In genomic region chr9:110257097-110257955, GRCh38 we compare ENCODE assay signal across 9 cellular contexts. TPM values are rescaled to one million over a fixed set of nuclear protein-coding genes. Genes with fewer than 3 reads are reported as not detected.
DNase-seq lines count a peak whose midpoint lies in the region; ATAC-seq, FAIRE-seq and TF ChIP-seq lines count a peak whose summit lies in the region.
"Had no signal": no experiment of that assay in that cellular context is flagged by ENCODE, and none has a peak within 500 bp of the region (broad histone marks: within the 10 kb centered on the region; RNA-seq: fewer than 3 reads in every experiment).

No MANE protein-coding gene starts in this region.

- peaks cover 39% of the 10 kb centered on the region for H3K79me2 ChIP-seq in endothelial cell of umbilical vein (ENCODE audit: control insufficient read depth, insufficient read depth, low read length)

- H3K27me3 ChIP-seq in endothelial cell of umbilical vein (ENCODE audit: control insufficient read depth in 2 of 2, insufficient read depth in 2 of 2, low read length in 2 of 2) (no peaks in the 10 kb centered on the region), mucosa of rectum (ENCODE audit: control insufficient read depth in 2 of 2, insufficient read depth in 2 of 2, low read length in 2 of 2) (no peaks in the 10 kb centered on the region), upper lobe of right lung (no peaks in the 10 kb centered on the region)

- H3K4me3 ChIP-seq in endothelial cell of umbilical vein (replicated peaks in 1 of 3; ENCODE audit: insufficient read depth in 1 of 3, low read depth in 1 of 3, low read length in 3 of 3) = peak overlapping the region; percentile 40 to 93 (median 77)
- H3K4me3 ChIP-seq in mucosa of rectum (ENCODE audit: low read length in 2 of 2) = peak overlapping the region; percentile 80 to 98
- peak overlapping the region; percentile 96 for H3K4me3 ChIP-seq in upper lobe of right lung

- ATAC-seq in HG02884 (IDR thresholded peaks at IDR 0.05; ENCODE audit: unreplicated experiment) (peak; percentile 0), upper lobe of right lung (no peak), HG02840 (IDR thresholded peaks at IDR 0.05; ENCODE audit: low FRiP score, unreplicated experiment) (no peak)

- peaks cover 23% of the 10 kb centered on the region for H3K4me1 ChIP-seq in endothelial cell of umbilical vein (ENCODE audit: control insufficient read depth, extremely low read depth, insufficient read depth, low read length)
- peaks cover 37 to 45% of the 10 kb centered on the region in 2 donors for H3K4me1 ChIP-seq in mucosa of rectum (ENCODE audit: control insufficient read depth in 2 of 2, insufficient read depth in 2 of 2, low read length in 2 of 2)
- peaks cover 22% of the 10 kb centered on the region for H3K4me1 ChIP-seq in upper lobe of right lung

- H4K20me1 ChIP-seq in endothelial cell of umbilical vein (replicated peaks; ENCODE audit: control insufficient read depth, extremely low read depth, insufficient read depth, low read length) = no peaks in the 10 kb centered on the region

- dilution Hi-C loops in endothelial cell of umbilical vein (cut with MboI; ENCODE audit: extremely low pct_ligation_motif_present, low sequenced_read_pairs) = no loop called here

- no peaks in the 10 kb centered on the region for H3K9me1 ChIP-seq in endothelial cell of umbilical vein (replicated peaks; ENCODE audit: control insufficient read depth, extremely low read depth, insufficient read depth, low read length)

- peak overlapping the region; percentile 91 for H3K4me2 ChIP-seq in endothelial cell of umbilical vein (ENCODE audit: insufficient read depth, low read length)

- CTCF ChIA-PET in endothelial cell of umbilical vein (lab: Charles Lee) = interaction anchor here (0.8 to 4.4 kb wide), 10 partner anchors 12 to 682 kb away, joined by 3 to 29 read pairs (median 3); no protein-coding TSS in a partner anchor

- H3K9me3 ChIP-seq in endothelial cell of umbilical vein (replicated peaks; ENCODE audit: control insufficient read depth, insufficient read depth, low read length) (no peaks in the 10 kb centered on the region), mucosa of rectum (ENCODE audit: control insufficient read depth in 2 of 2, low read length in 2 of 2) (no peaks in the 10 kb centered on the region), upper lobe of right lung (no peaks in the 10 kb centered on the region)

- H3K27ac ChIP-seq in endothelial cell of umbilical vein (ENCODE audit: insufficient read depth, low read depth, low read length) (peak overlapping the region; percentile 67), mucosa of rectum (ENCODE audit: low read depth in 2 of 2, low read length in 2 of 2) (peak overlapping the region; percentile 95 to 96), upper lobe of right lung (peak overlapping the region; percentile 85)

- peak overlapping the region; percentile 83 for H2AFZ ChIP-seq in endothelial cell of umbilical vein (ENCODE audit: low read depth, low read length)

- H3K36me3 ChIP-seq in endothelial cell of umbilical vein (ENCODE audit: control insufficient read depth in 2 of 2, extremely low read depth in 1 of 2, insufficient read depth in 2 of 2, low read length in 2 of 2) = no peaks in the 10 kb centered on the region
- no peaks in the 10 kb centered on the region for H3K36me3 ChIP-seq in mucosa of rectum (ENCODE audit: control insufficient read depth in 2 of 2, insufficient read depth in 2 of 2, low read length in 2 of 2)
- H3K36me3 ChIP-seq in upper lobe of right lung = no peaks in the 10 kb centered on the region

- no peak for FAIRE-seq in GM12892 (lab: Jason Lieb, UNC)
- FAIRE-seq in endothelial cell of umbilical vein (lab: Jason Lieb, UNC) = no peak
- FAIRE-seq: colon had no signal

- intact Hi-C loops in endothelial cell of umbilical vein (cut with micrococcal nuclease) (loop anchor here (2.0 to 10.0 kb wide), 3 partner anchors 75 to 365 kb away; no protein-coding TSS in a partner anchor), upper lobe of right lung (cut with DNase I) (no loop called here)

- BruUV-seq in endothelial cell of umbilical vein (replicated peaks; lab: Mats Ljungman, UMichigan) = no TSS peak

- DNase-seq in GM12892 (ENCODE audit: insufficient read length) = no peak
- DNase-seq in SW480 (ENCODE audit: low spot score) = peak; percentile 46
- DNase-seq in endothelial cell of umbilical vein (ENCODE audit: low read depth, low spot score) = no peak
- no peak for DNase-seq in upper lobe of right lung
- no peak for DNase-seq in NCI-H2081 treated with DMSO at 0.1 percent for 48 hours (lab: John Stamatoyannopoulos, UW)

- TF ChIP-seq POLR2A in GM12892 (IDR thresholded peaks at IDR 0.05; ENCODE audit: low read depth, low read length) = peak; percentile 8; the same call in 1 of the 2 replicates
- no peak for TF ChIP-seq POLR2A in endothelial cell of umbilical vein (IDR thresholded peaks at IDR 0.05; ENCODE audit: low read depth, low read length)

- peak overlapping the region; percentile 74 for H3K9ac ChIP-seq in endothelial cell of umbilical vein (replicated peaks; ENCODE audit: extremely low read depth, insufficient read depth, low read length)
- peak overlapping the region; percentile 83 to 98 for H3K9ac ChIP-seq in mucosa of rectum (ENCODE audit: low read depth in 1 of 2, low read length in 2 of 2)

- POLR2A ChIA-PET in endothelial cell of umbilical vein (lab: Charles Lee) = interaction anchor here (0.5 to 1.1 kb wide), 5 partner anchors 12 to 646 kb away, joined by 3 to 6 read pairs (median 4); no protein-coding TSS in a partner anchor

- TF ChIP-seq CTCF in endothelial cell of umbilical vein (IDR thresholded peaks at IDR 0.05; ENCODE audit: extremely low read depth in 1 of 2, insufficient read depth in 1 of 2, low read depth in 1 of 2, low read length in 2 of 2) = no peak
- no peak for TF ChIP-seq CTCF in upper lobe of right lung (IDR thresholded peaks at IDR 0.05)

TF ChIP-seq in endothelial cell of umbilical vein, 7 proteins besides CTCF, POLR2A, EP300 and RAD21:
- TF ChIP-seq MYC (IDR thresholded peaks at IDR 0.05; ENCODE audit: low read depth, low read length) (no peak), MAX (IDR thresholded peaks at IDR 0.05; ENCODE audit: insufficient read depth, insufficient read length) (no peak), EZH2 (IDR thresholded peaks at IDR 0.05; ENCODE audit: borderline replicate concordance, low read depth, low read length, severe bottlenecking) (no peak), POLR2AphosphoS5 (IDR thresholded peaks at IDR 0.05; ENCODE audit: insufficient read depth, low read depth, low read length) (no peak), GATA2 (IDR thresholded peaks at IDR 0.05; ENCODE audit: insufficient read depth, insufficient read length, low read depth, low read length) (no peak), FOS (IDR thresholded peaks at IDR 0.05; ENCODE audit: borderline replicate concordance, insufficient read depth, low read length) (no peak), JUN (IDR thresholded peaks at IDR 0.05; ENCODE audit: borderline replicate concordance, insufficient read depth, insufficient read length, low read depth) (no peak)

RNA-seq across cellular contexts. Expression of gene TXN, which starts 1.0 kb away (rescaled TPM):
- polyA plus RNA-seq in GM12892 (2012; ENCODE audit: missing spikeins) = 722 TPM
- 280 and 286 TPM in 2 replicates for total RNA-seq in endothelial cell of umbilical vein
- 286 and 373 TPM in 2 replicates for polyA plus RNA-seq in endothelial cell of umbilical vein
- 308 and 389 TPM in 2 replicates for polyA plus RNA-seq in endothelial cell of umbilical vein (2011; cell fraction: cytosol; rRNA removed)
- polyA plus RNA-seq in endothelial cell of umbilical vein (2011; cell fraction: nucleus; rRNA removed) = 89.3 and 113 TPM in 2 replicates
- 403 and 514 TPM in 2 replicates for polyA plus RNA-seq in endothelial cell of umbilical vein (2012)
- 87.7 and 95.7 TPM in 2 replicates for polyA minus RNA-seq in endothelial cell of umbilical vein
- 98.5 TPM for polyA minus RNA-seq in endothelial cell of umbilical vein (2011; cell fraction: cytosol; rRNA and poly(A)+ RNA removed)
- polyA minus RNA-seq in endothelial cell of umbilical vein (2011; cell fraction: nucleus; rRNA and poly(A)+ RNA removed) = 15.2 and 18.1 TPM in 2 replicates
- total RNA-seq in upper lobe of right lung = 178 TPM

RNA-seq across cellular contexts. Expression of gene C9orf152, which starts 49.4 kb away (rescaled TPM):
- polyA plus RNA-seq in GM12892 (2012; ENCODE audit: missing spikeins) = 0.45 TPM
- total RNA-seq in endothelial cell of umbilical vein (not detected in 2 replicates), upper lobe of right lung (27.6 TPM)
- not detected in 2 replicates for polyA plus RNA-seq in endothelial cell of umbilical vein
- not detected in 2 replicates for polyA plus RNA-seq in endothelial cell of umbilical vein (2011; cell fraction: cytosol; rRNA removed)
- polyA plus RNA-seq in endothelial cell of umbilical vein (2011; cell fraction: nucleus; rRNA removed) = not detected in 2 replicates
- 0.10 and 0.15 TPM in 2 replicates for polyA plus RNA-seq in endothelial cell of umbilical vein (2012)
- polyA minus RNA-seq in endothelial cell of umbilical vein = not detected in 2 replicates
- not detected for polyA minus RNA-seq in endothelial cell of umbilical vein (2011; cell fraction: cytosol; rRNA and poly(A)+ RNA removed)
- polyA minus RNA-seq in endothelial cell of umbilical vein (2011; cell fraction: nucleus; rRNA and poly(A)+ RNA removed) = not detected in 2 replicates

Comparison
In these comparisons a context has a peak if more than half of its experiments do, and no peak if none do; other contexts are left out.
1. RNA of gene C9orf152, which starts 49.4 kb away (total RNA-seq): 27.6 TPM in upper lobe of right lung (single experiment); not detected in endothelial cell of umbilical vein; every median in the first group is over 10 times any median in the second.
2. Peak in every context shown above with its lines, with median percentiles within 50 percentile points of each other: H3K27ac ChIP-seq and H3K4me3 ChIP-seq.